In the genomic region with DNA sequence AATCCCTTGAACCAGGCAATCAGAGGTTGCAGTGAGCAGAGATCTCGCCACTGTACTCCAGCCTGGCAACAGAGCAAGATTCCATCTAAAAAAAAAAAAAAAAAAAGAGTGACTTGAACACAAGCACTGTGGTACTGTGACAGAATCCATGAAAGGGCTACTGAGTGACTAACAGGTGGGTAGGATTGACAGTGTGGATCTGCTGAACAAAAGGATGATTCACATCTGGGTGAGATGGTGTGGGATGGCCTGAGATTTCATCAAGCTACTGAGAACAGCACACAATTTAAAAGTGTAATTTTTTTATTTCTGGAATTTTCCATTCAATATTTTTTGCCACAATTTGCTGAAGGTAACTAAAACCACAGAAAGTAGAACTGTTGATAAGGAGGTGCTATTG, we compare ENCODE assay signal across 15 cellular contexts. TPM values are rescaled to one million over a fixed set of nuclear protein-coding genes. Genes with fewer than 3 reads are reported as not detected.
A peak's percentile ranks its signal among the peaks of the same experiment; 100 is the strongest.
DNase-seq lines count a peak whose midpoint lies in the region; ATAC-seq and TF ChIP-seq lines count a peak whose summit lies in the region.
"Had no signal": no experiment of that assay in that cellular context is flagged by ENCODE, and none has a peak within 500 bp of the region (broad histone marks: within the 10 kb centered on the region; RNA-seq: fewer than 3 reads in every experiment).

No MANE protein-coding gene starts in this region.

- no peak overlapping the region for H3K4me3 Mint-ChIP-seq in activated CD4-positive, alpha-beta T cell treated with anti-CD3 and anti-CD28 coated beads, Interleukin-2, amount 10 ng/mL, durations not matched to agents 24 days and 14 days
- H3K4me3 Mint-ChIP-seq in activated CD8-positive, alpha-beta T cell treated with anti-CD3 and anti-CD28 coated beads, Interleukin-2, amount 10 ng/mL, durations not matched to agents 7 days and 5 days: no peak overlapping the region
- H3K4me3 Mint-ChIP-seq in progenitor cell of endocrine pancreas (ENCODE audit: low read depth): no peak overlapping the region
- H3K4me3 Mint-ChIP-seq: activated B cell treated with CpG ODN at 0.5 μM for 24 hours, CD14-positive monocyte, T-cell had no signal

- H3K4me1 ChIP-seq in HAP-1: no peaks in the 10 kb centered on the region
- H3K4me1 ChIP-seq: Peyer's patch had no signal

- peak; percentile 11 for ATAC-seq in activated CD8-positive, alpha-beta T cell treated with anti-CD3 and anti-CD28 coated beads, Interleukin-2, amount 10 ng/mL, durations not matched to agents 7 days and 5 days
- ATAC-seq in GM21529 (IDR thresholded peaks at IDR 0.05; ENCODE audit: unreplicated experiment): no peak
- ATAC-seq: T-cell had no signal

- in situ Hi-C loops in HAP-1 (cut with MboI; ENCODE audit: low sequenced_read_pairs): no loop called here

- H3K9me3 ChIP-seq in HAP-1: no peaks in the 10 kb centered on the region
- H3K9me3 ChIP-seq: ovary, Peyer's patch had no signal

- H3K36me3 Mint-ChIP-seq in activated CD4-positive, alpha-beta T cell treated with anti-CD3 and anti-CD28 coated beads, Interleukin-2, amount 10 ng/mL, durations not matched to agents 24 days and 14 days (ENCODE audit: low read depth): no peaks in the 10 kb centered on the region
- H3K36me3 Mint-ChIP-seq in activated CD8-positive, alpha-beta T cell treated with anti-CD3 and anti-CD28 coated beads, Interleukin-2, amount 10 ng/mL, durations not matched to agents 7 days and 5 days (ENCODE audit: low read depth): no peaks in the 10 kb centered on the region
- H3K36me3 Mint-ChIP-seq in progenitor cell of endocrine pancreas (ENCODE audit: insufficient read depth): no peaks in the 10 kb centered on the region
- H3K36me3 Mint-ChIP-seq: CD14-positive monocyte, T-cell had no signal

- H3K27me3 ChIP-seq in HAP-1 (ENCODE audit: low read depth): no peaks in the 10 kb centered on the region
- H3K27me3 ChIP-seq: ovary, Peyer's patch had no signal

- DNase-seq in activated CD4-positive, alpha-beta T cell treated with anti-CD3 and anti-CD28 coated beads, Interleukin-2, amount 10 ng/mL, durations not matched to agents 24 days and 14 days: no peak
- DNase-seq in activated CD4-positive, alpha-beta T cell treated with anti-CD3 and anti-CD28 coated beads for 1 hour: no peak
- DNase-seq in Daoy (ENCODE audit: low read depth): peak; percentile 11
- DNase-seq in activated CD8-positive, alpha-beta T cell treated with anti-CD3 and anti-CD28 coated beads, Interleukin-2, amount 10 ng/mL, durations not matched to agents 7 days and 5 days: no peak
- peak; percentile 38 for DNase-seq in glomerular visceral epithelial cell (ENCODE audit: extremely low spot score)
- no peak for DNase-seq in progenitor cell of endocrine pancreas (ENCODE audit: low spot score, unreplicated experiment)
- DNase-seq in HAP-1 (ENCODE audit: low spot score in 2 of 2): no peak
- DNase-seq: activated B cell treated with CpG ODN at 0.5 μM for 24 hours, DMS79, ovary, Peyer's patch, T-cell had no signal

- no peaks in the 10 kb centered on the region for H3K9me3 Mint-ChIP-seq in activated CD4-positive, alpha-beta T cell treated with anti-CD3 and anti-CD28 coated beads, Interleukin-2, amount 10 ng/mL, durations not matched to agents 24 days and 14 days
- no peaks in the 10 kb centered on the region for H3K9me3 Mint-ChIP-seq in activated CD8-positive, alpha-beta T cell treated with anti-CD3 and anti-CD28 coated beads, Interleukin-2, amount 10 ng/mL, durations not matched to agents 7 days and 5 days (ENCODE audit: insufficient read depth)
- H3K9me3 Mint-ChIP-seq in progenitor cell of endocrine pancreas (ENCODE audit: low read depth): no peaks in the 10 kb centered on the region
- H3K9me3 Mint-ChIP-seq: activated B cell treated with CpG ODN at 0.5 μM for 24 hours, CD14-positive monocyte, T-cell had no signal

- no peaks in the 10 kb centered on the region for H3K27me3 Mint-ChIP-seq in activated CD4-positive, alpha-beta T cell treated with anti-CD3 and anti-CD28 coated beads, Interleukin-2, amount 10 ng/mL, durations not matched to agents 24 days and 14 days
- peaks cover 3% of the 10 kb centered on the region for H3K27me3 Mint-ChIP-seq in activated CD8-positive, alpha-beta T cell treated with anti-CD3 and anti-CD28 coated beads, Interleukin-2, amount 10 ng/mL, durations not matched to agents 7 days and 5 days (ENCODE audit: low read depth)
- peaks cover 5% of the 10 kb centered on the region for H3K27me3 Mint-ChIP-seq in progenitor cell of endocrine pancreas
- H3K27me3 Mint-ChIP-seq: activated B cell treated with CpG ODN at 0.5 μM for 24 hours had no signal

- intact Hi-C loops in activated CD4-positive, alpha-beta T cell treated with anti-CD3 and anti-CD28 coated beads, Interleukin-2, amount 10 ng/mL, durations not matched to agents 24 days and 14 days (cut with micrococcal nuclease): loop anchor here (1.0 to 5.0 kb wide), 2 partner anchors 13 to 44 kb away; a partner anchor contains a TSS

- no peak overlapping the region for H3K4me3 ChIP-seq in HAP-1
- H3K4me3 ChIP-seq: ovary, Peyer's patch, skin epidermis had no signal

- H3K36me3 ChIP-seq in HAP-1 (replicated peaks): no peaks in the 10 kb centered on the region
- H3K36me3 ChIP-seq: ovary, Peyer's patch had no signal

- H3K4me1 Mint-ChIP-seq in activated CD4-positive, alpha-beta T cell treated with anti-CD3 and anti-CD28 coated beads, Interleukin-2, amount 10 ng/mL, durations not matched to agents 24 days and 14 days: peaks cover 23% of the 10 kb centered on the region
- H3K4me1 Mint-ChIP-seq in activated CD8-positive, alpha-beta T cell treated with anti-CD3 and anti-CD28 coated beads, Interleukin-2, amount 10 ng/mL, durations not matched to agents 7 days and 5 days (ENCODE audit: low read depth): no peaks in the 10 kb centered on the region
- H3K4me1 Mint-ChIP-seq in progenitor cell of endocrine pancreas (ENCODE audit: low read depth): peaks cover 3% of the 10 kb centered on the region
- H3K4me1 Mint-ChIP-seq: activated B cell treated with CpG ODN at 0.5 μM for 24 hours, T-cell had no signal

- no peak for TF ChIP-seq CTCF in progenitor cell of endocrine pancreas (IDR thresholded peaks at IDR 0.05; ENCODE audit: unreplicated experiment)

- CTCF ChIA-PET in activated CD8-positive, alpha-beta T cell treated with anti-CD3 and anti-CD28 coated beads, Interleukin-2, amount 10 ng/mL, durations not matched to agents 7 days and 5 days (lab: Charles Lee): no interaction called here

- peak overlapping the region; percentile 35 for H3K27ac Mint-ChIP-seq in activated CD4-positive, alpha-beta T cell treated with anti-CD3 and anti-CD28 coated beads, Interleukin-2, amount 10 ng/mL, durations not matched to agents 24 days and 14 days
- H3K27ac Mint-ChIP-seq in activated CD8-positive, alpha-beta T cell treated with anti-CD3 and anti-CD28 coated beads, Interleukin-2, amount 10 ng/mL, durations not matched to agents 7 days and 5 days: no peak overlapping the region
- H3K27ac Mint-ChIP-seq in progenitor cell of endocrine pancreas: no peak overlapping the region
- H3K27ac Mint-ChIP-seq: activated B cell treated with CpG ODN at 0.5 μM for 24 hours, CD14-positive monocyte, T-cell had no signal

- POLR2A ChIA-PET in activated CD8-positive, alpha-beta T cell treated with anti-CD3 and anti-CD28 coated beads, Interleukin-2, amount 10 ng/mL, durations not matched to agents 7 days and 5 days (lab: Charles Lee): interaction anchor here (1.0 kb wide), 1 partner anchor 13 kb away, joined by 3 read pairs; no protein-coding TSS in a partner anchor

RNA-seq across cellular contexts. Expression of a gene that starts 13.3 kb away (rescaled TPM):
- 99.9 and 104 TPM in 2 replicates for total RNA-seq in activated CD4-positive, alpha-beta T cell treated with anti-CD3 and anti-CD28 coated beads, Interleukin-2, amount 10 ng/mL, durations not matched to agents 24 days and 14 days
- total RNA-seq in Daoy (2014; rRNA removed; shearing (Covaris generic)): 57.4 and 88.5 TPM in 2 replicates
- 100 to 1,000 TPM in 1 of 2 experiments, 10 to 100 TPM in 1; 95.9 to 102 TPM for total RNA-seq in activated CD8-positive, alpha-beta T cell treated with anti-CD3 and anti-CD28 coated beads, Interleukin-2, amount 10 ng/mL, durations not matched to agents 7 days and 5 days
- total RNA-seq in progenitor cell of endocrine pancreas: 93.8 and 96.9 TPM in 2 replicates

Comparison
In these comparisons a context has a peak if more than half of its experiments do, and no peak if none do; other contexts are left out.
1. DNase-seq: peak in Daoy (single experiment) and glomerular visceral epithelial cell (single experiment); none in activated CD4-positive, alpha-beta T cell treated with anti-CD3 and anti-CD28 coated beads, Interleukin-2, amount 10 ng/mL, durations not matched to agents 24 days and 14 days (single experiment), activated CD4-positive, alpha-beta T cell treated with anti-CD3 and anti-CD28 coated beads for 1 hour (single experiment), activated CD8-positive, alpha-beta T cell treated with anti-CD3 and anti-CD28 coated beads, Interleukin-2, amount 10 ng/mL, durations not matched to agents 7 days and 5 days (single experiment), progenitor cell of endocrine pancreas (single experiment) and HAP-1 (0 of 2).